In the genomic region with DNA sequence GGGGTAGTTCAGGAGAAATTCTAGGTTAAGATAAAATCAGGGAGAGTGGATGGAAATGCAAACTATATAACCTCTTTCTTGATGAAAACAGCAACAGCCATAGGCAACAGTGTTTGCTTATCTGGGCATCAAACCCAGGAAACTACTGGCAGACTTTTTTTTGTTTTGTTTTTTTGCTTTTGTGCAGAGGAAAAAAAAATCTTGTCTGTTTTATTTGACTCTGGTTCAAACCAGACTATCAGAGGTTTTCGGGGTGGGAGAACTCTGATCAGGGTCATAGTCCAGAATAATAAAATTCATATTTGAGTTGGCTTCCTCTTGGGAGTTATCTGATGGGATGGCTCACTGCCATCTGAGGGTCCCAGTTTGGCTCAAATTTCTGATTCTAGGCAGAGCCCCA, we compare ENCODE assay signal across 22 cellular contexts.
"Had no signal": no experiment of that assay in that cellular context is flagged by ENCODE, and none has a peak within 500 bp of the region (broad histone marks: within the 10 kb centered on the region; RNA-seq: fewer than 3 reads in every experiment).

No MANE protein-coding gene starts in this region.

- H3K4me1 ChIP-seq: left lung, right atrium auricular region, spleen, upper lobe of right lung had no signal

- FAIRE-seq: keratinocyte, urothelium cell line had no signal

- DNase-seq: hippocampal formation; kidney glomerular epithelial cell; left cardiac atrium; left lung; naive B cell; natural killer cell; ovary; spleen; stimulated activated CD4-positive, alpha-beta T cell treated with anti-CD3 and anti-CD28 coated beads, Interleukin-4, amount 100 ng/mL, for 24 hours; stimulated activated naive CD4-positive, alpha-beta T cell; tibial artery; trophoblast cell; upper lobe of right lung had no signal

- ATAC-seq: left cardiac atrium; left lung; natural killer cell; sciatic nerve; stimulated activated effector memory CD8-positive, alpha-beta T cell treated with anti-CD3 and anti-CD28 coated beads, Interleukin-12 subunit alpha, Interleukin-12 subunit beta, amount 100 ng/mL, for 72 hours; upper lobe of right lung had no signal

- H3K9me3 ChIP-seq: left lung, ovary, right atrium auricular region, spleen, suprapubic skin, thoracic aorta, tibial artery, upper lobe of right lung had no signal

- H3K27me3 ChIP-seq: ovary, right atrium auricular region, suprapubic skin, tibial artery, upper lobe of right lung had no signal

- H3K4me3 ChIP-seq: left lung, lung, ovary, right atrium auricular region, skin epidermis, spleen, suprapubic skin, thoracic aorta, tibial artery, upper lobe of right lung had no signal

- H3K36me3 ChIP-seq: left lung, ovary, right atrium auricular region, spleen, suprapubic skin, thoracic aorta, tibial artery, upper lobe of right lung had no signal

- H3K27ac ChIP-seq: left lung, ovary, right atrium auricular region, skin epidermis, spleen, suprapubic skin, thoracic aorta, tibial artery, upper lobe of right lung had no signal
